9 cellular contexts compared by ENCODE assay signal in genomic region chr2:8583400-8584173, GRCh38.
A peak's percentile ranks its signal among the peaks of the same experiment; 100 is the strongest.
DNase-seq lines count a peak whose midpoint lies in the region; ATAC-seq and TF ChIP-seq lines count a peak whose summit lies in the region.
"Had no signal": no experiment of that assay in that cellular context is flagged by ENCODE, and none has a peak within 500 bp of the region (broad histone marks: within the 10 kb centered on the region; RNA-seq: fewer than 3 reads in every experiment).

No MANE protein-coding gene starts in this region.

- H3K4me3 Mint-ChIP-seq in activated CD4-positive, alpha-beta T cell treated with anti-CD3 and anti-CD28 coated beads for 36 hours: peak overlapping the region; percentile 24
- peak overlapping the region; percentile 61 for H3K4me3 Mint-ChIP-seq in dendritic cell treated with granulocyte-macrophage colony-stimulating factor and Interleukin-4, amounts not matched to agents 40 ng/mL and 50 ng/mL, for 4 days

- TF ChIP-seq CTCF in GM06990 (IDR thresholded peaks at IDR 0.05; ENCODE audit: insufficient read depth, low read length, poor library complexity, severe bottlenecking) (no peak), HEK293 (tag by site-specific recombination; IDR thresholded peaks at IDR 0.05) (no peak), lower lobe of right lung (IDR thresholded peaks at IDR 0.05) (no peak)

- no peaks in the 10 kb centered on the region for H3K36me3 ChIP-seq in GM06990 (ENCODE audit: control insufficient read depth, insufficient read depth, low read length)
- no peaks in the 10 kb centered on the region for H3K36me3 ChIP-seq in HEK293 (ENCODE audit: control insufficient read depth in 2 of 2, insufficient read depth in 1 of 2, low read length in 2 of 2)
- H3K36me3 ChIP-seq in lower lobe of right lung: no peaks in the 10 kb centered on the region

- H3K27ac Mint-ChIP-seq in activated CD4-positive, alpha-beta T cell treated with anti-CD3 and anti-CD28 coated beads for 36 hours: no peak overlapping the region
- H3K27ac Mint-ChIP-seq in dendritic cell treated with granulocyte-macrophage colony-stimulating factor and Interleukin-4, amounts not matched to agents 40 ng/mL and 50 ng/mL, for 4 days: peak overlapping the region; percentile 86

- DNase-seq in GM06990 (ENCODE audit: extremely low read depth, insufficient read length) (peak; percentile 95), NCI-H1417 treated with DMSO at 0.1 percent for 48 hours (lab: John Stamatoyannopoulos, UW) (peak; percentile 76), lower lobe of right lung (peak; percentile 98), GOT3 (lab: John Stamatoyannopoulos, UW) (no peak)
- peak; percentile 91 for DNase-seq in activated CD4-positive, alpha-beta T cell treated with anti-CD3 and anti-CD28 coated beads for 36 hours
- DNase-seq in stimulated activated CD4-positive, alpha-beta T cell treated with anti-CD3 and anti-CD28 coated beads, TNF-alpha, amount 100 ng/mL, for 24 hours (ENCODE audit: low read depth in 3 of 3): peak; percentile 55 to 85 (median 63)

- no peaks in the 10 kb centered on the region for H3K9me3 Mint-ChIP-seq in activated CD4-positive, alpha-beta T cell treated with anti-CD3 and anti-CD28 coated beads for 36 hours (ENCODE audit: low read depth)
- no peaks in the 10 kb centered on the region for H3K9me3 Mint-ChIP-seq in dendritic cell treated with granulocyte-macrophage colony-stimulating factor and Interleukin-4, amounts not matched to agents 40 ng/mL and 50 ng/mL, for 4 days

- H3K27me3 Mint-ChIP-seq in activated CD4-positive, alpha-beta T cell treated with anti-CD3 and anti-CD28 coated beads for 36 hours: peaks cover 5% of the 10 kb centered on the region
- peaks cover 23% of the 10 kb centered on the region for H3K27me3 Mint-ChIP-seq in dendritic cell treated with granulocyte-macrophage colony-stimulating factor and Interleukin-4, amounts not matched to agents 40 ng/mL and 50 ng/mL, for 4 days

- H3K27ac ChIP-seq in HEK293 (ENCODE audit: extremely low read depth, low read depth, low read length): no peak overlapping the region
- peak overlapping the region; percentile 70 for H3K27ac ChIP-seq in lower lobe of right lung
- H3K27ac ChIP-seq: PC-9 had no signal

- H3K9me3 ChIP-seq in HEK293 (ENCODE audit: control insufficient read depth, insufficient read depth, low read depth, low read length): no peaks in the 10 kb centered on the region
- H3K9me3 ChIP-seq in lower lobe of right lung: no peaks in the 10 kb centered on the region

- intact Hi-C loops in activated CD4-positive, alpha-beta T cell treated with anti-CD3 and anti-CD28 coated beads for 36 hours (cut with DNase I, micrococcal nuclease): loop anchor here in 1 of 2 experiments (1.0 to 5.0 kb wide), 2 partner anchors 95 to 531 kb away; no protein-coding TSS in a partner anchor
- intact Hi-C loops in dendritic cell treated with granulocyte-macrophage colony-stimulating factor and Interleukin-4, amounts not matched to agents 40 ng/mL and 50 ng/mL, for 4 days (cut with micrococcal nuclease): loop anchor here (2.0 to 5.0 kb wide), 3 partner anchors 15 to 56 kb away; no protein-coding TSS in a partner anchor
- intact Hi-C loops in lower lobe of right lung (cut with DNase I): no loop called here

- H3K4me1 ChIP-seq in HEK293 (ENCODE audit: control insufficient read depth, insufficient read depth, low read length): no peaks in the 10 kb centered on the region
- H3K4me1 ChIP-seq in lower lobe of right lung: peaks cover 10% of the 10 kb centered on the region

- H3K4me1 Mint-ChIP-seq in activated CD4-positive, alpha-beta T cell treated with anti-CD3 and anti-CD28 coated beads for 36 hours: peaks cover 56% of the 10 kb centered on the region
- peaks cover 69% of the 10 kb centered on the region for H3K4me1 Mint-ChIP-seq in dendritic cell treated with granulocyte-macrophage colony-stimulating factor and Interleukin-4, amounts not matched to agents 40 ng/mL and 50 ng/mL, for 4 days (ENCODE audit: low read depth)

- ATAC-seq in activated CD4-positive, alpha-beta T cell treated with anti-CD3 and anti-CD28 coated beads for 36 hours: peak; percentile 69
- ATAC-seq in lower lobe of right lung: peak; percentile 99

- POLR2A ChIA-PET in HEK293 (lab: Yijun Ruan, JAX): interaction anchor here (0.8 to 2.0 kb wide), 2 partner anchors 9 to 98 kb away, joined by 3 to 21 read pairs; partner anchors contain the start of gene ID2
- POLR2A ChIA-PET in activated CD4-positive, alpha-beta T cell treated with anti-CD3 and anti-CD28 coated beads for 36 hours (lab: Charles Lee): interaction anchor here (1.0 kb wide), 1 partner anchor 98 kb away, joined by 6 read pairs; the partner anchor contains the start of gene ID2

- no peaks in the 10 kb centered on the region for H3K36me3 Mint-ChIP-seq in activated CD4-positive, alpha-beta T cell treated with anti-CD3 and anti-CD28 coated beads for 36 hours (ENCODE audit: low read depth)
- H3K36me3 Mint-ChIP-seq in dendritic cell treated with granulocyte-macrophage colony-stimulating factor and Interleukin-4, amounts not matched to agents 40 ng/mL and 50 ng/mL, for 4 days (ENCODE audit: low read depth): no peaks in the 10 kb centered on the region

- CTCF ChIA-PET in HEK293 (lab: Yijun Ruan, JAX): no interaction called here
- CTCF ChIA-PET in activated CD4-positive, alpha-beta T cell treated with anti-CD3 and anti-CD28 coated beads for 36 hours (lab: Charles Lee): interaction anchor here (0.6 to 0.7 kb wide), 2 partner anchors 291 to 418 kb away, joined by 3 read pairs; no protein-coding TSS in a partner anchor

- peak overlapping the region; percentile 11; the same call in 1 of the 2 replicates for H3K4me3 ChIP-seq in GM06990 (replicated peaks; ENCODE audit: low read depth, low read length)
- no peak overlapping the region for H3K4me3 ChIP-seq in HEK293 (ENCODE audit: low read depth, low read length)
- H3K4me3 ChIP-seq in lower lobe of right lung: peak overlapping the region; percentile 39
- H3K4me3 ChIP-seq: PC-9 had no signal

- H3K27me3 ChIP-seq in GM06990 (replicated peaks; ENCODE audit: control insufficient read depth, insufficient read depth, low read length) (no peaks in the 10 kb centered on the region; the same call in 1 of the 2 replicates), lower lobe of right lung (ENCODE audit: low read depth) (no peaks in the 10 kb centered on the region)

TF ChIP-seq in HEK293, 187 proteins besides CTCF, POLR2A, EP300 and RAD21 (continues in another document):
- peak; percentile 90 for TF ChIP-seq ZFHX2 (tag by site-specific recombination; conservative IDR thresholded peaks at IDR 0.05)
- TF ChIP-seq ZNF335 (tag by site-specific recombination; conservative IDR thresholded peaks at IDR 0.05): peak; percentile 50; the same call in 1 of the 2 replicates
- TF ChIP-seq HOXA7 (CRISPR knock-in tag; IDR thresholded peaks at IDR 0.05; ENCODE audit: borderline replicate concordance): no peak
- peak; percentile 82 for TF ChIP-seq ZNF692 (tag by site-specific recombination; IDR thresholded peaks at IDR 0.05)
- TF ChIP-seq ZIC2 (tag by site-specific recombination; IDR thresholded peaks at IDR 0.05): peak; percentile 76; the same call in 1 of the 2 replicates
- TF ChIP-seq ZSCAN4 (tag by site-specific recombination; IDR thresholded peaks at IDR 0.05): no peak
- no peak for TF ChIP-seq ZNF114 (tag by site-specific recombination; IDR thresholded peaks at IDR 0.05)
- TF ChIP-seq GLIS2 (tag by site-specific recombination; IDR thresholded peaks at IDR 0.05): peak; percentile 76
- no peak for TF ChIP-seq ZNF146 (tag by site-specific recombination; IDR thresholded peaks at IDR 0.05)
- TF ChIP-seq ZNF747 (tag by site-specific recombination; IDR thresholded peaks at IDR 0.05): no peak
- TF ChIP-seq ZNF639 (tag by site-specific recombination; IDR thresholded peaks at IDR 0.05): no peak
- 0 out of 2 replicates have a peak, but pooled peaks have one; percentile 19 for TF ChIP-seq KLF1 (tag by site-specific recombination; IDR thresholded peaks at IDR 0.05)
- peak; percentile 36; the same call in 1 of the 2 replicates for TF ChIP-seq IKZF3 (tag by site-specific recombination; IDR thresholded peaks at IDR 0.05)
